8 cellular contexts compared by ENCODE assay signal in genomic region chr12:124744659-124745467, GRCh38.
DNase-seq lines count a peak whose midpoint lies in the region; ATAC-seq and TF ChIP-seq lines count a peak whose summit lies in the region.

No MANE protein-coding gene starts in this region.

- no peak for ATAC-seq in left lobe of liver
- ATAC-seq in sciatic nerve = no peak

- H3K27me3 ChIP-seq in GM23248 (replicated peaks; ENCODE audit: insufficient read depth) = no peaks in the 10 kb centered on the region
- H3K27me3 ChIP-seq in Peyer's patch = no peaks in the 10 kb centered on the region

- H3K4me1 Mint-ChIP-seq in osteocyte (ENCODE audit: unreplicated experiment) = peaks cover 29% of the 10 kb centered on the region

- no peak for TF ChIP-seq POLR2A in Peyer's patch (IDR thresholded peaks at IDR 0.05)

- peaks cover 29% of the 10 kb centered on the region for H3F3A ChIP-seq in GM23248 (ENCODE audit: insufficient read depth)

- H3K79me2 ChIP-seq in GM23248 (ENCODE audit: insufficient read depth) = no peaks in the 10 kb centered on the region

- no peak overlapping the region for H3K27ac Mint-ChIP-seq in osteocyte (ENCODE audit: unreplicated experiment)

- H3K9me3 ChIP-seq in GM23248 (ENCODE audit: low read depth) (no peaks in the 10 kb centered on the region), Peyer's patch (no peaks in the 10 kb centered on the region)

- DNase-seq in AG20443 (ENCODE audit: low spot score) = peak; percentile 34
- DNase-seq in GM23248 = peak; percentile 48
- peak; percentile 75 for DNase-seq in SHP77 treated with DMSO at 0.1 percent for 48 hours (lab: John Stamatoyannopoulos, UW)
- DNase-seq in left lobe of liver (ENCODE audit: low spot score) = peak; percentile 42
- no peak for DNase-seq in sciatic nerve (ENCODE audit: low spot score)
- no peak for DNase-seq in Peyer's patch
- no peak for DNase-seq in mesenteric fat pad (ENCODE audit: low spot score)
- DNase-seq in osteocyte (ENCODE audit: extremely low spot score, unreplicated experiment) = no peak

- no peak overlapping the region for H3K4me2 ChIP-seq in GM23248 (ENCODE audit: unreplicated experiment)

- H3K36me3 Mint-ChIP-seq in osteocyte (ENCODE audit: unreplicated experiment) = no peaks in the 10 kb centered on the region

- H3K27ac ChIP-seq in GM23248 (no peak overlapping the region), Peyer's patch (peak overlapping the region in 2 of 4 donors; percentile 70 to 85)

- no peak overlapping the region for H3K9ac ChIP-seq in GM23248

- in situ Hi-C loops in GM23248 (cut with MboI) = no loop called here

- H2AFZ ChIP-seq in GM23248 = no peak overlapping the region

- H3K4me1 ChIP-seq in GM23248 (ENCODE audit: insufficient read depth) (peaks cover 27% of the 10 kb centered on the region), Peyer's patch (peaks cover 0 to 31% (median 5%) of the 10 kb centered on the region in 4 donors)

- WGBS in GM23248 (ENCODE audit: low coverage in 1 of 2, low lambda C conversion rate in 2 of 2, missing lambda C conversion rate in 2 of 2), 2 experiments = 96 to 97% methylated on average over 15 of the region's 15 CpGs

- TF ChIP-seq CTCF in Peyer's patch (IDR thresholded peaks at IDR 0.05) (no peak), osteocyte (IDR thresholded peaks at IDR 0.05) (no peak)

- intact Hi-C loops in sciatic nerve (cut with DNase I) = no loop called here

- no peaks in the 10 kb centered on the region for H3K27me3 Mint-ChIP-seq in osteocyte (ENCODE audit: unreplicated experiment)

- no peaks in the 10 kb centered on the region for H3K9me3 Mint-ChIP-seq in osteocyte (ENCODE audit: unreplicated experiment)

- H3K36me3 ChIP-seq in GM23248 (ENCODE audit: low read depth) = no peaks in the 10 kb centered on the region
- H3K36me3 ChIP-seq in Peyer's patch = no peaks in the 10 kb centered on the region

- H4K20me1 ChIP-seq in GM23248 (ENCODE audit: insufficient read depth) = no peaks in the 10 kb centered on the region

- no peaks in the 10 kb centered on the region for H3K9me2 ChIP-seq in GM23248 (ENCODE audit: insufficient read depth)

- H3K4me3 Mint-ChIP-seq in osteocyte (ENCODE audit: unreplicated experiment) = no peak overlapping the region

- H3K4me3 ChIP-seq in GM23248 (no peak overlapping the region), Peyer's patch (no peak overlapping the region)

Comparison
In these comparisons a context has a peak if more than half of its experiments do, and no peak if none do; other contexts are left out.
1. DNase-seq: peak in AG20443 (single experiment), GM23248 (single experiment), SHP77 treated with DMSO at 0.1 percent for 48 hours (single experiment) and left lobe of liver (single experiment); none in sciatic nerve (single experiment), Peyer's patch (0 of 3), mesenteric fat pad (single experiment) and osteocyte (single experiment).